In genomic region chr20:38805958-38806854, GRCh38 we compare ENCODE assay signal across 1 cellular context.
TF ChIP-seq lines count a peak whose summit lies in the region.

No MANE protein-coding gene starts in this region.

TF ChIP-seq in WTC11, 78 proteins besides CTCF, POLR2A, EP300 and RAD21 (continued from another document):
- TF ChIP-seq ZNF512 (CRISPR knock-in tag; IDR thresholded peaks at IDR 0.05; ENCODE audit: borderline replicate concordance), result no peak
- no peak for TF ChIP-seq ZNF138 (CRISPR knock-in tag; conservative IDR thresholded peaks at IDR 0.05)
- TF ChIP-seq ZBTB21 (CRISPR knock-in tag; IDR thresholded peaks at IDR 0.05; ENCODE audit: borderline replicate concordance), result no peak
- 0 out of 2 replicates have a peak, but pooled peaks have one; percentile 11 for TF ChIP-seq MAX (CRISPR knock-in tag; IDR thresholded peaks at IDR 0.05)
- no peak for TF ChIP-seq NFATC4 (CRISPR knock-in tag; IDR thresholded peaks at IDR 0.05)
- no peak for TF ChIP-seq NR1H2 (CRISPR knock-in tag; IDR thresholded peaks at IDR 0.05)
- TF ChIP-seq E2F1 (CRISPR knock-in tag; IDR thresholded peaks at IDR 0.05), result no peak
- no peak for TF ChIP-seq MYBL2 (CRISPR knock-in tag; IDR thresholded peaks at IDR 0.05)
- no peak for TF ChIP-seq RELA (CRISPR knock-in tag; IDR thresholded peaks at IDR 0.05; ENCODE audit: borderline replicate concordance)
- TF ChIP-seq EMX1 (CRISPR knock-in tag; IDR thresholded peaks at IDR 0.05), result no peak
- no peak for TF ChIP-seq FOXP4 (CRISPR knock-in tag; IDR thresholded peaks at IDR 0.05)
- TF ChIP-seq SMAD3 (CRISPR knock-in tag; IDR thresholded peaks at IDR 0.05; ENCODE audit: borderline replicate concordance), result no peak
- TF ChIP-seq ZNF425 (CRISPR knock-in tag; conservative IDR thresholded peaks at IDR 0.05), result no peak
- TF ChIP-seq FOXP1 (CRISPR knock-in tag; IDR thresholded peaks at IDR 0.05; ENCODE audit: borderline replicate concordance), result no peak
- TF ChIP-seq STAT6 (CRISPR knock-in tag; conservative IDR thresholded peaks at IDR 0.05; ENCODE audit: low read depth), result no peak
